Comparison of ENCODE assay signal across 8 cellular contexts in the genomic region with DNA sequence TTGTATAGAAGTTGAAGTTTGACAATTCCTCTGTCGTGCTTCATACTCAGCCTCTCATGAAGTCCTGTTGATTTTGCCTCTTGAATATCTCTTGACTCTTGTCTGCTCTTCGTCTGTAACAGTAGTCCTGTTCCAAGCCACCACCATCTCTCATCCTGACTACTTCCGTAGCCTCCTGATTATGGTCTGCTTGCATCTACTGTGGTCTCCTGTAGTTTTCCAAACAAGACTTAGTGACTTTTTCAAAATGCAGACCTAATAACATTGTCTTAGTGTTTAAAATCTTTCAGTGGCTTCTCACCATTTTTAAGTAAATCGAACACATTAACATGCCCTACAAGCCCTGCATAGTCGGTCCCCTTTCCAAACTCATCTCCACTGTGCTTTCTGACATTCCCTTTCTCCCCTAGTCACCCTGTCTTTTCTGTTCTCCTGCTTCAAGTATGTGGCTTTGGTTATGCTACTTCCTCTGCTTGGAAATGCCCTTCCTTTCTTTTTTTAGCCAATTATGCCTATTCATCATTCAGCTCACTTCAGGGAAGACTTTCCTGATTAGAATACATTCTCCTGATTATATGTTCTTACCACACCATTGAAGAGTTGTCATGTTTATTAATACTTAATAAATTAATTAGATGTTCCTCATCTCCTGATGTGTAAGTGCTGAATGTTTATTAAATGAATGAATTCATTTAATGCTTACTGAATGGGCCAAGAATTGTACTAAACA.
A peak's percentile ranks its signal among the peaks of the same experiment; 100 is the strongest.
DNase-seq lines count a peak whose midpoint lies in the region; ATAC-seq lines count a peak whose summit lies in the region.

No MANE protein-coding gene starts in this region.

- peaks cover 3% of the 10 kb centered on the region for H3K36me3 Mint-ChIP-seq in stimulated activated naive CD8-positive, alpha-beta T cell treated with anti-CD3 and anti-CD28 coated beads, Interleukin-15, Interleukin-2, amounts not matched to agents 100 ng/mL and 50 ng/mL, for 24 hours (ENCODE audit: low read depth)
- H3K36me3 Mint-ChIP-seq in activated naive CD8-positive, alpha-beta T cell: no peaks in the 10 kb centered on the region

- no peak for DNase-seq in stimulated activated naive CD8-positive, alpha-beta T cell treated with anti-CD3 and anti-CD28 coated beads, Interleukin-15, Interleukin-2, amounts not matched to agents 100 U/mL and 50 U/mL, for 24 hours
- peak; percentile 6 for DNase-seq in kidney tubule cell (ENCODE audit: low spot score)
- DNase-seq in NCI-H2107 treated with DMSO at 0.1 percent for 48 hours (lab: John Stamatoyannopoulos, UW; ENCODE audit: unreplicated experiment): no peak
- DNase-seq in RPMI8226: no peak
- no peak for DNase-seq in HK-2 (ENCODE audit: unreplicated experiment)
- DNase-seq in activated CD4-positive, CD25-positive, alpha-beta regulatory T cell (lab: John Stamatoyannopoulos, UW): no peak

- H3K4me3 Mint-ChIP-seq in stimulated activated naive CD8-positive, alpha-beta T cell treated with anti-CD3 and anti-CD28 coated beads, Interleukin-15, Interleukin-2, amounts not matched to agents 100 ng/mL and 50 ng/mL, for 24 hours: peak overlapping the region; percentile 96
- peak overlapping the region; percentile 98 for H3K4me3 Mint-ChIP-seq in activated naive CD8-positive, alpha-beta T cell

- H3K27me3 Mint-ChIP-seq in stimulated activated naive CD8-positive, alpha-beta T cell treated with anti-CD3 and anti-CD28 coated beads, Interleukin-15, Interleukin-2, amounts not matched to agents 100 ng/mL and 50 ng/mL, for 24 hours: no peaks in the 10 kb centered on the region
- no peaks in the 10 kb centered on the region for H3K27me3 Mint-ChIP-seq in activated naive CD8-positive, alpha-beta T cell

- H3K27ac Mint-ChIP-seq in stimulated activated naive CD8-positive, alpha-beta T cell treated with anti-CD3 and anti-CD28 coated beads, Interleukin-15, Interleukin-2, amounts not matched to agents 100 ng/mL and 50 ng/mL, for 24 hours: no peak overlapping the region
- no peak overlapping the region for H3K27ac Mint-ChIP-seq in activated naive CD8-positive, alpha-beta T cell

- H3K9me3 Mint-ChIP-seq in stimulated activated naive CD8-positive, alpha-beta T cell treated with anti-CD3 and anti-CD28 coated beads, Interleukin-15, Interleukin-2, amounts not matched to agents 100 ng/mL and 50 ng/mL, for 24 hours: no peaks in the 10 kb centered on the region
- H3K9me3 Mint-ChIP-seq in activated naive CD8-positive, alpha-beta T cell (ENCODE audit: low read depth): no peaks in the 10 kb centered on the region

- H3K4me1 Mint-ChIP-seq in stimulated activated naive CD8-positive, alpha-beta T cell treated with anti-CD3 and anti-CD28 coated beads, Interleukin-15, Interleukin-2, amounts not matched to agents 100 ng/mL and 50 ng/mL, for 24 hours (ENCODE audit: low read depth): peaks cover 48% of the 10 kb centered on the region
- H3K4me1 Mint-ChIP-seq in activated naive CD8-positive, alpha-beta T cell (ENCODE audit: low read depth): peaks cover 52% of the 10 kb centered on the region

- no peak for ATAC-seq in stimulated activated naive CD8-positive, alpha-beta T cell treated with anti-CD3 and anti-CD28 coated beads, Interleukin-15, Interleukin-2, amounts not matched to agents 100 U/mL and 50 U/mL, for 24 hours
